ENCODE assay signal across 8 cellular contexts in genomic region chr7:105691029-105691691, GRCh38.
DNase-seq lines count a peak whose midpoint lies in the region; ATAC-seq and TF ChIP-seq lines count a peak whose summit lies in the region.

No MANE protein-coding gene starts in this region.

- H3K79me2 ChIP-seq in OCI-LY7 (ENCODE audit: insufficient read depth, low read depth, low read length), result no peaks in the 10 kb centered on the region

- no peaks in the 10 kb centered on the region for H3K27me3 ChIP-seq in subcutaneous abdominal adipose tissue (ENCODE audit: control insufficient read depth in 5 of 5, insufficient read depth in 4 of 5, low read length in 5 of 5)

- H3K9ac ChIP-seq in subcutaneous abdominal adipose tissue (ENCODE audit: low read length in 5 of 5), result peak overlapping the region; percentile 29 to 79 (median 68)

- no peaks in the 10 kb centered on the region for H3K36me3 ChIP-seq in OCI-LY7 (ENCODE audit: insufficient read depth, low read length)
- peaks cover 0 to 3% (median 2%) of the 10 kb centered on the region in 5 donors for H3K36me3 ChIP-seq in subcutaneous abdominal adipose tissue (ENCODE audit: control insufficient read depth in 5 of 5, insufficient read depth in 5 of 5, low read length in 5 of 5)

- no peaks in the 10 kb centered on the region for H3K9me3 ChIP-seq in OCI-LY7 (ENCODE audit: low read length)
- no peaks in the 10 kb centered on the region for H3K9me3 ChIP-seq in subcutaneous abdominal adipose tissue (ENCODE audit: control insufficient read depth in 5 of 5, low read length in 5 of 5)

- POLR2A ChIA-PET in OCI-LY7 (lab: Charles Lee), result interaction anchor here (0.7 to 1.2 kb wide), 2 partner anchors 11 to 171 kb away, joined by 3 to 5 read pairs; no protein-coding TSS in a partner anchor

- peak overlapping the region; percentile 47 for H3K4me2 ChIP-seq in OCI-LY7 (ENCODE audit: low read length)

- H3K4me1 ChIP-seq in OCI-LY7 (ENCODE audit: insufficient read depth, low read length, poor library complexity, severe bottlenecking) (peaks cover 13% of the 10 kb centered on the region), subcutaneous abdominal adipose tissue (ENCODE audit: control insufficient read depth in 5 of 5, insufficient read depth in 5 of 5, low read length in 5 of 5) (peaks cover 2 to 19% (median 16%) of the 10 kb centered on the region in 5 donors)

- H3K4me3 ChIP-seq in OCI-LY7 (ENCODE audit: low read depth, low read length, poor library complexity, severe bottlenecking), result peak overlapping the region; percentile 39
- H3K4me3 ChIP-seq in subcutaneous abdominal adipose tissue (ENCODE audit: low read depth in 1 of 5, low read length in 5 of 5), result peak overlapping the region; percentile 70 to 86 (median 72)

- peak overlapping the region; percentile 96; the same call in 1 of the 2 replicates for H2AFZ ChIP-seq in OCI-LY7 (ENCODE audit: low read length)

- H3K27ac ChIP-seq in OCI-LY7 (ENCODE audit: low read depth, low read length, poor library complexity, severe bottlenecking), result no peak overlapping the region
- peak overlapping the region; percentile 72 for H3K27ac ChIP-seq in subcutaneous abdominal adipose tissue (ENCODE audit: low read depth, low read length)

- no peaks in the 10 kb centered on the region for H4K20me1 ChIP-seq in OCI-LY7 (ENCODE audit: insufficient read depth, low read length)

- CTCF ChIA-PET in OCI-LY7 (lab: Charles Lee; ENCODE audit: unreplicated experiment), result no interaction called here

- TF ChIP-seq CTCF in OCI-LY7 (conservative IDR thresholded peaks at IDR 0.05; ENCODE audit: low read length), result no peak

- intact Hi-C loops in OCI-LY7 (cut with micrococcal nuclease; ENCODE audit: unreplicated experiment) (no loop called here), left colon (cut with DNase I, micrococcal nuclease) (no loop called here)

- BruUV-seq in OCI-LY7 (replicated peaks; lab: Mats Ljungman, UMichigan), result no TSS peak

- ATAC-seq in left colon, result peak; percentile 39

- H3K9me2 ChIP-seq in OCI-LY7 (ENCODE audit: insufficient read depth, low read length), result no peaks in the 10 kb centered on the region

- DNase-seq in stimulated activated CD4-positive, alpha-beta T cell treated with anti-CD3 and anti-CD28 coated beads, Interleukin-1b, Interleukin-23, amount 100 ng/mL, for 48 hours, result peak; percentile 53
- DNase-seq in stimulated activated CD4-positive, alpha-beta T cell treated with anti-CD3 and anti-CD28 coated beads, Interleukin-4, amount 100 ng/mL, for 1 hour, result no peak
- DNase-seq in OCI-LY7 (ENCODE audit: low spot score), result no peak
- peak; percentile 30 for DNase-seq in astrocyte of the hippocampus (ENCODE audit: low read depth, low spot score)
- no peak for DNase-seq in left colon
- no peak for DNase-seq in NK-92 treated with Interleukin-12 subunit alpha and Interleukin-12 subunit beta, amount 100 ng/mL, for 24 hours (lab: John Stamatoyannopoulos, UW)
- DNase-seq in NCI-H510A (lab: John Stamatoyannopoulos, UW), result no peak

Comparison
In these comparisons a context has a peak if more than half of its experiments do, and no peak if none do; other contexts are left out.
1. DNase-seq: peak in stimulated activated CD4-positive, alpha-beta T cell treated with anti-CD3 and anti-CD28 coated beads, Interleukin-1b, Interleukin-23, amount 100 ng/mL, for 48 hours (single experiment) and astrocyte of the hippocampus (single experiment); none in stimulated activated CD4-positive, alpha-beta T cell treated with anti-CD3 and anti-CD28 coated beads, Interleukin-4, amount 100 ng/mL, for 1 hour (single experiment), OCI-LY7 (single experiment), left colon (0 of 2), NK-92 treated with Interleukin-12 subunit alpha and Interleukin-12 subunit beta, amount 100 ng/mL, for 24 hours (single experiment) and NCI-H510A (single experiment).